8 cellular contexts compared by ENCODE assay signal in the genomic region with DNA sequence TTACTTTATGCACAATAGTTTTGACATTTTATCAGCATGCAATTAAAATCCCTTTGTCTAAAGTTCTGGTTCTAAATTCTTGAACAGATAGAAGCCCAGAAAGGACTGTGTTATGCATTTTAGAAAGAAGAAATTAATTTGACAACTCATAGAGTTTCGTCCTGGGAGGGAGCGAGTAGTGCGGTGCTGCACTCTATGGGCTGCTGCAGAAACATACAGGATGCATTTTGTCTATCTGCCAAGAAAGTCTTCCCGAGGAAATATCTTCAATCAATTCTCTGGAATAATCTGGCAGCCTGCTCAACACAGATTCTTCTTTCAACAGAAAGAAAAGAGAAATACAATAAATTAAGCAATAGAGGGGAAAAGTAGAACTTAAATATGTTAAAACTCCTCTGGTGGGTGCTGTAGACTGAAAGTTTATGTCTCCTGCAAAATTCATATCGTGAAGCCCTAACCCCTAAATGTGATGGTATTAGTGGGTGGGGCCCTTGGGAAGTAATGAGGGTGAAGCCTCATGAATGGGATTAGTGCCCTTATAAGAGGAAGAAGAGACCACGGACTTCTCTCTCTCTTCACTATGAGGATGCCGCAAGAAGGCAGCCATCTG. TPM values are rescaled to one million over a fixed set of nuclear protein-coding genes. Genes with fewer than 3 reads are reported as not detected.
A peak's percentile ranks its signal among the peaks of the same experiment; 100 is the strongest.
DNase-seq lines count a peak whose midpoint lies in the region; ATAC-seq and TF ChIP-seq lines count a peak whose summit lies in the region.

No MANE protein-coding gene starts in this region.

- H3K4me1 ChIP-seq in Peyer's patch, result no peaks in the 10 kb centered on the region

- TF ChIP-seq POLR2A in Peyer's patch (IDR thresholded peaks at IDR 0.05), result no peak

- H3K36me3 ChIP-seq in Peyer's patch, result no peaks in the 10 kb centered on the region

- H3K36me3 Mint-ChIP-seq in activated T-helper 2 cell treated with anti-CD3 and anti-CD28 coated beads, Interferon-gamma antibody, Interleukin-2, Interleukin-4, amounts not matched to agents 10 μg/mL and 5 μg/mL and 100 μg/mL, durations not matched to agents 14 hours and 24 hours and 36 hours (ENCODE audit: low read depth), result no peaks in the 10 kb centered on the region

- peaks cover 1% of the 10 kb centered on the region for H3K4me1 Mint-ChIP-seq in activated T-helper 2 cell treated with anti-CD3 and anti-CD28 coated beads, Interferon-gamma antibody, Interleukin-2, Interleukin-4, amounts not matched to agents 10 μg/mL and 5 μg/mL and 100 μg/mL, durations not matched to agents 14 hours and 24 hours and 36 hours (ENCODE audit: low read depth)

- no peaks in the 10 kb centered on the region for H3K9me3 Mint-ChIP-seq in activated T-helper 2 cell treated with anti-CD3 and anti-CD28 coated beads, Interferon-gamma antibody, Interleukin-2, Interleukin-4, amounts not matched to agents 10 μg/mL and 5 μg/mL and 100 μg/mL, durations not matched to agents 14 hours and 24 hours and 36 hours

- peaks cover 37% of the 10 kb centered on the region for H3K27me3 Mint-ChIP-seq in activated T-helper 2 cell treated with anti-CD3 and anti-CD28 coated beads, Interferon-gamma antibody, Interleukin-2, Interleukin-4, amounts not matched to agents 10 μg/mL and 5 μg/mL and 100 μg/mL, durations not matched to agents 14 hours and 24 hours and 36 hours (ENCODE audit: low read depth)

- no peak overlapping the region for H3K4me3 Mint-ChIP-seq in activated T-helper 2 cell treated with anti-CD3 and anti-CD28 coated beads, Interferon-gamma antibody, Interleukin-2, Interleukin-4, amounts not matched to agents 10 μg/mL and 5 μg/mL and 100 μg/mL, durations not matched to agents 14 hours and 24 hours and 36 hours (ENCODE audit: low read depth)

- H3K27me3 ChIP-seq in Peyer's patch, result no peaks in the 10 kb centered on the region

- peak; percentile 11 to 65 (median 14) for DNase-seq in NCI-H1417 (lab: John Stamatoyannopoulos, UW)
- DNase-seq in NCI-H1417 treated with DMSO at 0.1 percent for 48 hours (lab: John Stamatoyannopoulos, UW), result no peak
- DNase-seq in Peyer's patch, result no peak
- peak; percentile 49 to 82 for DNase-seq in foreskin fibroblast
- peak; percentile 41 for DNase-seq in putamen (ENCODE audit: low spot score)
- no peak for DNase-seq in COLO668 (lab: John Stamatoyannopoulos, UW; ENCODE audit: unreplicated experiment)
- no peak for DNase-seq in activated T-helper 2 cell treated with anti-CD3 and anti-CD28 coated beads, Interferon-gamma antibody, Interleukin-2, Interleukin-4, amounts not matched to agents 10 μg/mL and 5 μg/mL and 100 μg/mL, durations not matched to agents 14 hours and 24 hours and 36 hours (ENCODE audit: low spot score)

- no peak overlapping the region for H3K27ac ChIP-seq in Peyer's patch

- TF ChIP-seq CTCF in Peyer's patch (IDR thresholded peaks at IDR 0.05) (peak in 4 of 6 experiments; percentile 24 to 49 (median 42)), foreskin fibroblast (IDR thresholded peaks at IDR 0.05; ENCODE audit: low read depth, low read length) (peak; percentile 62)

- no peaks in the 10 kb centered on the region for H3K9me3 ChIP-seq in Peyer's patch

- no peak overlapping the region for H3K4me3 ChIP-seq in Peyer's patch
- H3K4me3 ChIP-seq in foreskin fibroblast (ENCODE audit: low read depth in 1 of 2, low read length in 2 of 2), result no peak overlapping the region

- intact Hi-C loops in activated T-helper 2 cell treated with anti-CD3 and anti-CD28 coated beads, Interferon-gamma antibody, Interleukin-2, Interleukin-4, amounts not matched to agents 10 μg/mL and 5 μg/mL and 100 μg/mL, durations not matched to agents 14 hours and 24 hours and 36 hours (cut with micrococcal nuclease), result loop anchor here (5.0 kb wide), 1 partner anchor 664 kb away; no protein-coding TSS in a partner anchor

- no peak for ATAC-seq in HG02852 (IDR thresholded peaks at IDR 0.05; ENCODE audit: unreplicated experiment)

- no peak overlapping the region for H3K27ac Mint-ChIP-seq in activated T-helper 2 cell treated with anti-CD3 and anti-CD28 coated beads, Interferon-gamma antibody, Interleukin-2, Interleukin-4, amounts not matched to agents 10 μg/mL and 5 μg/mL and 100 μg/mL, durations not matched to agents 14 hours and 24 hours and 36 hours

RNA-seq across cellular contexts. Expression of gene IFRD1, which starts 39.0 kb away (rescaled TPM):
- 100 to 1,000 TPM in 1 of 4 donors, 10 to 100 TPM in 3; 52.0 to 109 (median 60.7) TPM for total RNA-seq in Peyer's patch
- total RNA-seq in activated T-helper 2 cell treated with anti-CD3 and anti-CD28 coated beads, Interferon-gamma antibody, Interleukin-2, Interleukin-4, amounts not matched to agents 10 μg/mL and 5 μg/mL and 100 μg/mL, durations not matched to agents 14 hours and 24 hours and 36 hours, result 49.5 and 51.7 TPM in 2 replicates

Comparison
In these comparisons a context has a peak if more than half of its experiments do, and no peak if none do; other contexts are left out.
1. DNase-seq: peak in NCI-H1417 (3 of 3), foreskin fibroblast (2 of 2) and putamen (single experiment); none in NCI-H1417 treated with DMSO at 0.1 percent for 48 hours (single experiment), Peyer's patch (0 of 3), COLO668 (single experiment) and activated T-helper 2 cell treated with anti-CD3 and anti-CD28 coated beads, Interferon-gamma antibody, Interleukin-2, Interleukin-4, amounts not matched to agents 10 μg/mL and 5 μg/mL and 100 μg/mL, durations not matched to agents 14 hours and 24 hours and 36 hours (single experiment).